8 cellular contexts compared by ENCODE assay signal in the genomic region with DNA sequence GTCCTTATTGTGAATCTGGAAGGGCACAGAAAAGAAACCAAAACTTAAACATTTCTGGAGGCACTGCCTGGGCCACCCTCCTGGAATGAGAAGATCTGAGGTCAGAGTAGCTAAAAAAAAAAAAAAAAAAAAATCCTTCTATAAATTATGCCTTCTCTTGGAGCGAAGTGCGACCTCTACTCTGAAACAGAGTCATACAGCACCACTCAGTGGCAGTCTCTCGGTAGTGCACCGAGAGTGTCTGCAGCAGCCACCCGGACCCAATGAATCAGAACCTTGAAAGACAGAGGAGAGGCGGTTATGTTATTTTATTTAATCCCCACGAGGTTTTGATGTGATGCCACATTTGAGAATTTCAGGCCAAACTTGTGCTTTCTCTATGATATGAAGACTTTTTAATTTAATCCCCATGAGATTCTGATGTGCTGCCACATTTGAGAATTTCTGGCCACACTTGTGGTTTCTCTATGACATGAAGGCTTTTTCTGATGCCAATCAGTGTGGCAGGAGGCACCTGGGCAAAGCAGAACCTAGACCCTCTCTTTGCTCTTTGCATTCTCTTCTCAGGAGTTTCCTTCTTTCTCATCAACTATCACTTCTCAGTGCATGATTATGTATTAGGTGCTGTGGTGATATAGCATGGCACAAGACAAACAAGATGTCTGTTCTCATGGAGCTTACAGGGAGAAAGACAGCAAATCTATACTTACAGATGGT. TPM values are rescaled to one million over a fixed set of nuclear protein-coding genes. Genes with fewer than 3 reads are reported as not detected.
A peak's percentile ranks its signal among the peaks of the same experiment; 100 is the strongest.
DNase-seq lines count a peak whose midpoint lies in the region; ATAC-seq and TF ChIP-seq lines count a peak whose summit lies in the region.
"Had no signal": no experiment of that assay in that cellular context is flagged by ENCODE, and none has a peak within 500 bp of the region (broad histone marks: within the 10 kb centered on the region; RNA-seq: fewer than 3 reads in every experiment).

No MANE protein-coding gene starts in this region.

- TF ChIP-seq CTCF in RWPE2 (IDR thresholded peaks at IDR 0.05; ENCODE audit: poor library complexity, severe bottlenecking) = peak; percentile 53
- TF ChIP-seq CTCF in ascending aorta (IDR thresholded peaks at IDR 0.05) = peak; percentile 15 to 58 (median 40)
- peak; percentile 64 for TF ChIP-seq CTCF in hepatocyte (IDR thresholded peaks at IDR 0.05; ENCODE audit: poor library complexity)

- intact Hi-C loops in ascending aorta (cut with DNase I) = loop anchor here (2.0 to 5.0 kb wide), 2 partner anchors 60 to 220 kb away; no protein-coding TSS in a partner anchor

- no peaks in the 10 kb centered on the region for H3K79me2 ChIP-seq in hepatocyte

- ATAC-seq in RWPE2 (ENCODE audit: low read depth) (no peak), HG02852 (IDR thresholded peaks at IDR 0.05; ENCODE audit: unreplicated experiment) (no peak)

- DNase-seq in GM04504 (ENCODE audit: low read depth) = peak; percentile 13
- DNase-seq in HuH-7.5 (ENCODE audit: low spot score) = peak; percentile 9
- no peak for DNase-seq in RWPE2 (ENCODE audit: low spot score)
- peak in 1 of 2 donors; percentile 69 for DNase-seq in ascending aorta (ENCODE audit: low spot score in 2 of 2)
- DNase-seq in hepatocyte (ENCODE audit: low spot score) = peak; percentile 69
- DNase-seq in smooth muscle cell of the brain vasculature (ENCODE audit: low read depth, low spot score) = peak; percentile 9

- H3K27ac ChIP-seq in RWPE2 (ENCODE audit: poor library complexity, severe bottlenecking) = no peak overlapping the region
- no peak overlapping the region for H3K27ac ChIP-seq in ascending aorta
- no peak overlapping the region for H3K27ac ChIP-seq in hepatocyte

- H3K36me3 ChIP-seq in RWPE2 (ENCODE audit: low read depth) = no peaks in the 10 kb centered on the region
- no peaks in the 10 kb centered on the region for H3K36me3 ChIP-seq in ascending aorta
- H3K36me3 ChIP-seq in hepatocyte (replicated peaks; ENCODE audit: insufficient read depth, low read depth) = no peaks in the 10 kb centered on the region

- no peaks in the 10 kb centered on the region for H3K9me2 ChIP-seq in hepatocyte (replicated peaks; ENCODE audit: insufficient read depth)

- H4K20me1 ChIP-seq in hepatocyte (ENCODE audit: insufficient read depth, poor library complexity, severe bottlenecking) = no peaks in the 10 kb centered on the region

- 9% methylated on average over 7 of the region's 7 CpGs for WGBS in hepatocyte (ENCODE audit: low lambda C conversion rate, missing lambda C conversion rate)

- H2AFZ ChIP-seq in hepatocyte = no peak overlapping the region

- H3K27me3 ChIP-seq in RWPE2 (ENCODE audit: insufficient read depth, poor library complexity, severe bottlenecking) = no peaks in the 10 kb centered on the region
- H3K27me3 ChIP-seq in ascending aorta = no peaks in the 10 kb centered on the region
- H3K27me3 ChIP-seq in hepatocyte = no peaks in the 10 kb centered on the region

- H3K9me3 ChIP-seq in RWPE2 (ENCODE audit: severe bottlenecking) (no peaks in the 10 kb centered on the region), ascending aorta (no peaks in the 10 kb centered on the region), hepatocyte (ENCODE audit: low read depth) (no peaks in the 10 kb centered on the region)

- no peaks in the 10 kb centered on the region for H3K4me1 ChIP-seq in RWPE2 (ENCODE audit: insufficient read depth, poor library complexity, severe bottlenecking)
- H3K4me1 ChIP-seq in ascending aorta = no peaks in the 10 kb centered on the region
- H3K4me1 ChIP-seq in hepatocyte (ENCODE audit: insufficient read depth) = peaks cover 5% of the 10 kb centered on the region

- no peak overlapping the region for H3K4me2 ChIP-seq in hepatocyte

- no peak overlapping the region for H3K4me3 ChIP-seq in RWPE2 (ENCODE audit: severe bottlenecking)
- H3K4me3 ChIP-seq in ascending aorta = no peak overlapping the region
- no peak overlapping the region for H3K4me3 ChIP-seq in hepatocyte

RNA-seq across cellular contexts. Expression of a gene that starts 5.6 kb away (rescaled TPM):
- total RNA-seq in ascending aorta (not detected), hepatocyte (not detected in 2 replicates)
- not detected in 2 replicates for polyA plus RNA-seq in hepatocyte
- total RNA-seq: urinary bladder had no signal
- polyA plus RNA-seq: urinary bladder had no signal
